8 cellular contexts compared by ENCODE assay signal in the genomic region with DNA sequence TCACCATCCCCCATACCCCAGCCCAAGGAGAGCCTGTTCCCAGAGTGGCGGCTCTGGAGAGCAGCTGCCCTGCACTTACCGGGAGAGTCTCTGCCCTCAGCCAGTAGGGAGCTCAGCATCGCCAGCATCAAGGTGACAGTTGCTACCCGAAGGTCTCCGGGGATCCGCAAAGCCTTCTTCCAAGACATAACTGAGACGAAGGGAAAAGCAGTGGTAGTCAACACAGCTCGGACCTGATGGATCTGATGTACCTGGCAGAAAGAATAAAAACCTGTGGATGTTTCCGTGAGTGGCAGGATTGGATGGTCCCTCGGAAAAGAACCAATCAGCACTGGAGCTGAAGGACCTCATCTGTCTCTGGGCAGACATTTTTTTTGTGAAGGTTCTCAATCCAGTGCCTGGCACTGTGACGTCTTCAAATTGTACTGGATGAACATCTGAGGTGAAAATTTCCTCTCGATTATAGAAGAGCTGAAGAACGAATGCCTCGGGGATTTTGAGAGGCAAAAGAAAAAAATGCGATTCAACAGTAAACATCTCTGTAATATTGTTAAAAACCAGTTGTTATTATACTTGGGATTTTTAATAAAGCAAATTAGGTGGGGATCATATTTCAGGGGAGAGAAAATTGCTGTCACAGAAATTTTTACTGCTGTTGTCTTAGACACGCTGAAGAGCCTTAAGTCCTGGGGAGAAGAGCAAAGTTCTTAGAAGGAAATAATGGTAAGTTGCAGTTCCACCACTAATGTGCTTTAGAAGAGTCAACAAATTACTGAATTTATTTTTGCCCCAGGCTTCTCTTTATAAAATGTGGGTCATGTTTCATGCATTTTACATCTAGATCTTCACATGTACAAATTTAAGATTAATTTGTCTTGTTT. TPM values are rescaled to one million over a fixed set of nuclear protein-coding genes. Genes with fewer than 3 reads are reported as not detected.
DNase-seq lines count a peak whose midpoint lies in the region; ATAC-seq and TF ChIP-seq lines count a peak whose summit lies in the region.

TSS of gene HLA-DQB1 (minus strand) at position 238 of the 881 bp plus-strand sequence. CDS start at position 188, 50 bp downstream.

- peaks cover 15% of the 10 kb centered on the region for H3K4me1 Mint-ChIP-seq in activated T-helper 17 cell treated with anti-CD3 and anti-CD28 coated beads, Interleukin-2, amount 50 U/mL, for 72 hours

- peak; percentile 37 for DNase-seq in NK-92 treated with Interleukin-12 subunit alpha and Interleukin-12 subunit beta, amount 100 ng/mL, for 24 hours (lab: John Stamatoyannopoulos, UW)
- DNase-seq in NK-92 (lab: John Stamatoyannopoulos, UW; ENCODE audit: unreplicated experiment) (no peak), NCI-H774 (lab: John Stamatoyannopoulos, UW) (peak; percentile 22), heart right ventricle (peak in 1 of 2 donors; percentile 61), renal cortical epithelial cell (ENCODE audit: low read depth) (peak; percentile 74)

- H3K36me3 Mint-ChIP-seq in activated T-helper 17 cell treated with anti-CD3 and anti-CD28 coated beads, Interleukin-2, amount 50 U/mL, for 72 hours (ENCODE audit: low read depth): peaks cover 5% of the 10 kb centered on the region

- intact Hi-C loops in heart right ventricle (cut with DNase I): loop anchor here in 1 of 10 donors (5.0 kb wide), 1 partner anchor 34 kb away; no protein-coding TSS in a partner anchor

- no peaks in the 10 kb centered on the region for H3K27me3 Mint-ChIP-seq in activated T-helper 17 cell treated with anti-CD3 and anti-CD28 coated beads, Interleukin-2, amount 50 U/mL, for 72 hours

- H3K9me3 ChIP-seq in heart right ventricle: peaks cover 0 to 6% (median 0%) of the 10 kb centered on the region in 11 donors

- peaks cover 0 to under 1% (median 0%) of the 10 kb centered on the region in 9 donors for H3K36me3 ChIP-seq in heart right ventricle

- H3K4me1 ChIP-seq in heart right ventricle: peaks cover 0 to 12% (median 0%) of the 10 kb centered on the region in 9 donors

- peak within 1 kb of the TSS; percentile 80 for H3K4me3 Mint-ChIP-seq in activated T-helper 17 cell treated with anti-CD3 and anti-CD28 coated beads, Interleukin-2, amount 50 U/mL, for 72 hours

- 16 to 25% methylated on average over 16 of the region's 16 CpGs for WGBS in heart right ventricle, 2 donors

- TF ChIP-seq CTCF in heart right ventricle (IDR thresholded peaks at IDR 0.05): no peak

- peaks cover 0 to 14% (median 0%) of the 10 kb centered on the region in 7 donors for H3K27me3 ChIP-seq in heart right ventricle

- ATAC-seq in HG02623 (IDR thresholded peaks at IDR 0.05; ENCODE audit: unreplicated experiment): peak; percentile 38
- ATAC-seq in activated T-helper 17 cell treated with anti-CD3 and anti-CD28 coated beads, Interleukin-2, amount 50 U/mL, for 72 hours (replicated peaks): peak; percentile 94
- peak; percentile 69 to 89 (median 84) for ATAC-seq in heart right ventricle
- ATAC-seq in HG03095 (IDR thresholded peaks at IDR 0.05; ENCODE audit: unreplicated experiment): no peak

- H3K27ac Mint-ChIP-seq in activated T-helper 17 cell treated with anti-CD3 and anti-CD28 coated beads, Interleukin-2, amount 50 U/mL, for 72 hours: peak within 1 kb of the TSS; percentile 70

- H3K4me3 ChIP-seq in heart right ventricle: peak within 1 kb of the TSS in 7 of 10 donors; percentile 36 to 57 (median 41)

- peak within 1 kb of the TSS in 8 of 10 donors; percentile 19 to 82 (median 72) for H3K27ac ChIP-seq in heart right ventricle

- H3K9me3 Mint-ChIP-seq in activated T-helper 17 cell treated with anti-CD3 and anti-CD28 coated beads, Interleukin-2, amount 50 U/mL, for 72 hours: no peaks in the 10 kb centered on the region

RNA-seq across cellular contexts. Expression of gene HLA-DQB1, which starts in this region (rescaled TPM):
- 10 to 100 TPM in 1 of 2 donors, 1 to 10 TPM in 1; 3.4 to 25.5 TPM for total RNA-seq in activated T-helper 17 cell treated with anti-CD3 and anti-CD28 coated beads, Interleukin-2, amount 50 U/mL, for 72 hours
- total RNA-seq in heart right ventricle (10 to 100 TPM in 6 of 10 donors, 1 to 10 TPM in 4; 6.2 to 73.7 (median 14.4) TPM), renal cortical epithelial cell (1.8 and 28.0 TPM in 2 replicates)
- polyA plus RNA-seq in heart right ventricle: 10 to 100 TPM; 18.8 to 81.2 TPM
